29 cellular contexts compared by ENCODE assay signal in the genomic region with DNA sequence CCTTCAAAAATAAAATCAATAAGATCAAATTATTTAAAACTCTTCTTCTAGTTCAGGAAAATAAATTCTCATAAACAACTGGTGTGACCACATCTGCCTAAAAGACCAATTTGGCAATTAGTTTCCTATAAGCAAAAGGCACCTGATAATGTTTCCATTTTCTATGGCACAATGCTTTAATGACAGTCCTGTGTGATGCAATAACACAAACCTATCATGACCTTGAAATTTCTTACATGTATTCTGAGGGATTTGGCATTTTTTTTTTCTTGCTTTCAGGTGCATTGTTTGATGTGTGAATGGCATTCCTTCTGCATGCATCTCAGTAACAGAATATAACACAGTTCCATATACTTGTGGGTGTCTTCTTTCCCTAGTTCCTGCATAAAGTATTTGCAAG. TPM values are rescaled to one million over a fixed set of nuclear protein-coding genes. Genes with fewer than 3 reads are reported as not detected.
DNase-seq lines count a peak whose midpoint lies in the region; ATAC-seq, FAIRE-seq and TF ChIP-seq lines count a peak whose summit lies in the region.
"Had no signal": no experiment of that assay in that cellular context is flagged by ENCODE, and none has a peak within 500 bp of the region (broad histone marks: within the 10 kb centered on the region; RNA-seq: fewer than 3 reads in every experiment).

No MANE protein-coding gene starts in this region.

- H4K20me1 ChIP-seq in IMR-90 (ENCODE audit: insufficient read depth, low read length) = no peaks in the 10 kb centered on the region
- H4K20me1 ChIP-seq: BLaER1 had no signal

- no peak for TF ChIP-seq POLR2A in IMR-90 (IDR thresholded peaks at IDR 0.05; ENCODE audit: low read depth, low read length)

- POLR2A ChIA-PET in IMR-90 (lab: Charles Lee; ENCODE audit: unreplicated experiment) = no interaction called here

- H3K36me3 ChIP-seq in IMR-90 (ENCODE audit: control insufficient read depth, insufficient read depth, low read length) = no peaks in the 10 kb centered on the region
- H3K36me3 ChIP-seq in RWPE2 (ENCODE audit: low read depth) = no peaks in the 10 kb centered on the region
- H3K36me3 ChIP-seq: BE2C, BLaER1 had no signal

- CTCF ChIA-PET in IMR-90 (lab: Yijun Ruan, JAX) = no interaction called here

- DNase-seq in IMR-90 (no peak), RWPE2 (ENCODE audit: low spot score) (no peak), epithelial cell of esophagus (ENCODE audit: low read depth) (peak; percentile 2), D721Med (ENCODE audit: insufficient read length, low spot score) (no peak)
- no peak for DNase-seq in T-helper 2 cell treated with Interferon-gamma antibody and Interleukin-4, amounts not matched to agents 5 μg/mL and 100 μg/mL, for 36 hours (ENCODE audit: low spot score)
- DNase-seq: 8988T; ACHN; BE2C; C1 segment of cervical spinal cord; CD4-positive, alpha-beta memory T cell; CD4-positive, CD25-positive, alpha-beta regulatory T cell; CD8-positive, alpha-beta memory T cell; COR-L47; DMS 273 treated with DMSO at 0.1 percent for 48 hours; DMS153; DMS53; DMS79; DND-41; EL; GDM1 had no signal

- intact Hi-C loops in IMR-90 (cut with micrococcal nuclease) = no loop called here

- H4K8ac ChIP-seq in IMR-90 (ENCODE audit: low read depth in 2 of 2, low read length in 2 of 2) = no peak overlapping the region

- no peak overlapping the region for H2AK5ac ChIP-seq in IMR-90 (ENCODE audit: low read depth, low read length)

- H3K9me3 Mint-ChIP-seq in T-helper 2 cell treated with Interferon-gamma antibody and Interleukin-4, amounts not matched to agents 5 μg/mL and 100 μg/mL, for 36 hours = no peaks in the 10 kb centered on the region

- ATAC-seq in IMR-90 (ENCODE audit: low read depth) (no peak), RWPE2 (ENCODE audit: low read depth) (0 out of 3 replicates have a peak, but pooled peaks have one; percentile 27), esophagus mucosa (peak; percentile 23), GM21528 (IDR thresholded peaks at IDR 0.05; ENCODE audit: low FRiP score, unreplicated experiment) (no peak)
- ATAC-seq: GM12878 had no signal

- H3K4me2 ChIP-seq in IMR-90 (ENCODE audit: low read depth, low read length) = no peak overlapping the region
- H3K4me2 ChIP-seq: BLaER1 had no signal

- H3K27ac ChIP-seq in IMR-90 (ENCODE audit: insufficient read depth, low read length) (no peak overlapping the region), RWPE2 (ENCODE audit: poor library complexity, severe bottlenecking) (no peak overlapping the region)
- H3K27ac ChIP-seq: BLaER1 had no signal

- in situ Hi-C loops in IMR-90 (cut with MboI; ENCODE audit: low sequenced_read_pairs) = no loop called here

- no peak overlapping the region for H2AK9ac ChIP-seq in IMR-90 (replicated peaks; ENCODE audit: low read depth, low read length, poor library complexity)

- no peak for TF ChIP-seq RAD21 in IMR-90 (IDR thresholded peaks at IDR 0.05; ENCODE audit: low read length)

- no peak overlapping the region for H3K9ac ChIP-seq in IMR-90 (ENCODE audit: low read depth, low read length)
- H3K9ac ChIP-seq: BLaER1 had no signal

- no peaks in the 10 kb centered on the region for H3K79me1 ChIP-seq in IMR-90 (ENCODE audit: low read depth in 1 of 2, low read length in 2 of 2)

- peaks cover 21% of the 10 kb centered on the region for H3K27me3 Mint-ChIP-seq in T-helper 2 cell treated with Interferon-gamma antibody and Interleukin-4, amounts not matched to agents 5 μg/mL and 100 μg/mL, for 36 hours (ENCODE audit: low read depth)

- no peak overlapping the region for H2BK15ac ChIP-seq in IMR-90 (ENCODE audit: low read depth, low read length)

- H2BK20ac ChIP-seq in IMR-90 (ENCODE audit: low read depth, low read length) = no peak overlapping the region

- dilution Hi-C loops in IMR-90 (cut with HindIII; ENCODE audit: low sequenced_read_pairs, unreplicated experiment) = no loop called here

- H3K4me1 Mint-ChIP-seq in T-helper 2 cell treated with Interferon-gamma antibody and Interleukin-4, amounts not matched to agents 5 μg/mL and 100 μg/mL, for 36 hours (ENCODE audit: low read depth) = no peaks in the 10 kb centered on the region
- H3K4me1 Mint-ChIP-seq: CD14-positive monocyte; CD4-positive, alpha-beta memory T cell; CD4-positive, CD25-positive, alpha-beta regulatory T cell; CD8-positive, alpha-beta memory T cell had no signal

- H3K56ac ChIP-seq in IMR-90 (ENCODE audit: extremely low read depth, insufficient read depth, low read length) = peak overlapping the region; percentile 12; the same call in 1 of the 2 replicates

- no peak overlapping the region for H3K4ac ChIP-seq in IMR-90 (ENCODE audit: low read depth, low read length)

- TF ChIP-seq CTCF in IMR-90 (conservative IDR thresholded peaks at IDR 0.05; ENCODE audit: low read depth, low read length) (no peak), RWPE2 (IDR thresholded peaks at IDR 0.05; ENCODE audit: poor library complexity, severe bottlenecking) (no peak), epithelial cell of esophagus (IDR thresholded peaks at IDR 0.05; ENCODE audit: insufficient read depth, low read depth, low read length, missing control alignments) (no peak), D721Med (IDR thresholded peaks at IDR 0.05; ENCODE audit: insufficient read depth, missing control alignments) (no peak)

- no peaks in the 10 kb centered on the region for H3K9me3 ChIP-seq in IMR-90 (ENCODE audit: control insufficient read depth, insufficient read depth, low read length)
- H3K9me3 ChIP-seq in RWPE2 (ENCODE audit: severe bottlenecking) = no peaks in the 10 kb centered on the region
- H3K9me3 ChIP-seq: BE2C had no signal

- H3K9me1 ChIP-seq in IMR-90 (ENCODE audit: insufficient read depth, low read length) = no peaks in the 10 kb centered on the region

- no peak overlapping the region for H3K4me3 Mint-ChIP-seq in T-helper 2 cell treated with Interferon-gamma antibody and Interleukin-4, amounts not matched to agents 5 μg/mL and 100 μg/mL, for 36 hours
- H3K4me3 Mint-ChIP-seq: CD14-positive monocyte; CD4-positive, alpha-beta memory T cell; CD4-positive, CD25-positive, alpha-beta regulatory T cell; CD8-positive, alpha-beta memory T cell had no signal

- H4K91ac ChIP-seq in IMR-90 (ENCODE audit: insufficient read depth, low read depth, low read length) = no peak overlapping the region

- H3K27ac Mint-ChIP-seq in T-helper 2 cell treated with Interferon-gamma antibody and Interleukin-4, amounts not matched to agents 5 μg/mL and 100 μg/mL, for 36 hours = no peak overlapping the region
- H3K27ac Mint-ChIP-seq: CD4-positive, CD25-positive, alpha-beta regulatory T cell; CD8-positive, alpha-beta memory T cell had no signal

- H3K23ac ChIP-seq in IMR-90 (ENCODE audit: low read depth, low read length) = no peak overlapping the region

- H3K4me3 ChIP-seq in IMR-90 (ENCODE audit: insufficient read depth, low read depth, low read length) (no peak overlapping the region), RWPE2 (ENCODE audit: severe bottlenecking) (no peak overlapping the region), epithelial cell of esophagus (ENCODE audit: low read length) (no peak overlapping the region)
- H3K4me3 ChIP-seq: BLaER1, GM12878 had no signal

- H2BK120ac ChIP-seq in IMR-90 (ENCODE audit: low read depth, low read length) = no peak overlapping the region

- no peak for FAIRE-seq in D721Med (lab: Jason Lieb, UNC)
- FAIRE-seq: A204.1, GM12878, GM12892, GM18507 had no signal

- no peak overlapping the region for H3K18ac ChIP-seq in IMR-90 (ENCODE audit: low read depth, low read length)

- H3K4me1 ChIP-seq in IMR-90 (ENCODE audit: control insufficient read depth, insufficient read depth, low read length) = no peaks in the 10 kb centered on the region; the same call in 1 of the 2 replicates
- peaks cover 3% of the 10 kb centered on the region for H3K4me1 ChIP-seq in RWPE2 (ENCODE audit: insufficient read depth, poor library complexity, severe bottlenecking)
- H3K4me1 ChIP-seq: BE2C, BLaER1 had no signal

- no peak overlapping the region for H3K14ac ChIP-seq in IMR-90 (replicated peaks; ENCODE audit: low read depth, low read length)

- no peak overlapping the region for H2BK5ac ChIP-seq in IMR-90 (ENCODE audit: low read depth, low read length, poor library complexity, severe bottlenecking)

- no peaks in the 10 kb centered on the region; the same call in 1 of the 2 replicates for H3K27me3 ChIP-seq in IMR-90 (ENCODE audit: control insufficient read depth, insufficient read depth, low read length)
- H3K27me3 ChIP-seq in RWPE2 (ENCODE audit: insufficient read depth, poor library complexity, severe bottlenecking) = no peaks in the 10 kb centered on the region
- H3K27me3 ChIP-seq: BE2C, BLaER1 had no signal

- no peaks in the 10 kb centered on the region for H3K36me3 Mint-ChIP-seq in T-helper 2 cell treated with Interferon-gamma antibody and Interleukin-4, amounts not matched to agents 5 μg/mL and 100 μg/mL, for 36 hours (ENCODE audit: low read depth)
- H3K36me3 Mint-ChIP-seq: CD14-positive monocyte; CD4-positive, alpha-beta memory T cell; CD4-positive, CD25-positive, alpha-beta regulatory T cell; CD8-positive, alpha-beta memory T cell had no signal

- BruUV-seq in IMR-90 (replicated peaks; lab: Mats Ljungman, UMichigan) = no TSS peak

- H2AFZ ChIP-seq in IMR-90 (replicated peaks; ENCODE audit: low read length, poor library complexity) = no peak overlapping the region

- no peak overlapping the region for H4K5ac ChIP-seq in IMR-90 (ENCODE audit: low read depth, low read length)

TF ChIP-seq in IMR-90, 13 proteins besides CTCF, POLR2A, EP300 and RAD21:
- TF ChIP-seq CEBPB (IDR thresholded peaks at IDR 0.05; ENCODE audit: low read depth, low read length) (peak; percentile 54), MXI1 (IDR thresholded peaks at IDR 0.05; ENCODE audit: borderline replicate concordance, low read depth, low read length) (no peak), MAZ (IDR thresholded peaks at IDR 0.05; ENCODE audit: borderline replicate concordance, low read depth, low read length) (no peak)

RNA-seq across cellular contexts. Expression of a gene that starts 32.5 kb away (rescaled TPM):
- total RNA-seq in IMR-90 (2012; rRNA removed) (5.4 and 5.6 TPM in 2 replicates), esophagus mucosa (0.20 TPM)
- 4.1 and 4.8 TPM in 2 replicates for polyA plus RNA-seq in IMR-90 (2012; rRNA removed)
- polyA plus RNA-seq in IMR-90 (2012; cell fraction: cytosol; rRNA removed) = 3.5 and 3.9 TPM in 2 replicates
- 9.0 and 13.8 TPM in 2 replicates for polyA plus RNA-seq in IMR-90 (2012; cell fraction: nucleus; rRNA removed; ENCODE audit: low replicate concordance)
- total RNA-seq: CD4-positive, CD25-positive, alpha-beta regulatory T cell; G401 had no signal
- polyA plus RNA-seq: CD14-positive monocyte had no signal

Comparison
In these comparisons a context has a peak if more than half of its experiments do, and no peak if none do; other contexts are left out.
1. ATAC-seq: peak in RWPE2 (single experiment) and esophagus mucosa (single experiment); none in IMR-90 (single experiment) and GM21528 (single experiment).